18 cellular contexts compared by ENCODE assay signal in the genomic region with DNA sequence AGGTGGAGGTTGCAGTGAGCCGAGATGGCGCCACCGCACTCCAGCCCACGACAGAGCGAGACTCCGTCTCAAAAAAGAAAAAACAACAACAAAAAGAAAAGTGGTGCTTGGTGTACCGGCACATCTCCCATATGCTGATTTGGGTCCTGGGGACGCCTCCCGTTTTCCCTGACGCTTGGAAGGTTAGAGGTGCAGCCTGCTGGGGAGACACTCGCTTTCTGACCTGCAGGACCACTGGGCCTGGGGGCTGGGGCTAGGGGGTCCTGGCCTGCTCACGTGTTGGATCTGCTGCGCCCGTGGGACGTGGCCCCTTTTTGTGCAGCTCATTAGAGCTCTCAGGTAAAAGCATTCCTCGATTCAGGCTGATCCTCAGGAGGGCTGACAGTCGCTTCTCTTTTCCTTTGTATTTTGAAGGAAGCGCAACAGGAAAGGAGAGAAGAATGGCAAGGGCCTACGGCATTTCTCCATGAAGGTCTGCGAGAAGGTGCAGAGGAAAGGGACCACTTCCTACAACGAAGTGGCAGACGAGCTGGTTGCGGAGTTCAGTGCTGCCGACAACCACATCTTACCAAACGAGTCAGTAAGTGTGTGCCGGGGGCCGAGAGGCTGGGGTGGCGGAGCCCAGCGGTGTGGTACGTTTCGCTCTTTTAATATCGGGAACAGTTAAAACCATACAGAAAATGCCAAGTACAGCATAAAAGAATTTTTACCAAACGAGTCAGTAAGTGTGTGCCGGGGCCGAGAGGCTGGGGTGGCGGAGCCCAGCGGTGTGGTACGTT. TPM values are rescaled to one million over a fixed set of nuclear protein-coding genes. Genes with fewer than 3 reads are reported as not detected.
"Had no signal": no experiment of that assay in that cellular context is flagged by ENCODE, and none has a peak within 500 bp of the region (broad histone marks: within the 10 kb centered on the region; RNA-seq: fewer than 3 reads in every experiment).

No MANE protein-coding gene starts in this region.

- H3K4me3 ChIP-seq: adrenal gland, gastroesophageal sphincter, right atrium auricular region, testis had no signal

- H3K9me3 ChIP-seq: adrenal gland, gastroesophageal sphincter, right atrium auricular region, testis had no signal

- H3K27ac ChIP-seq: adrenal gland, epithelial cell of prostate, gastroesophageal sphincter, right atrium auricular region, testis had no signal

- H3K27me3 ChIP-seq: adrenal gland, gastroesophageal sphincter, right atrium auricular region, testis had no signal

- DNase-seq: activated CD4-positive, alpha-beta T cell treated with anti-CD3 and anti-CD28 coated beads, Interleukin-2, amount 50 U/mL, for 4 hours; activated gamma-delta T cell treated with Interleukin-2 at 50 U/mL for 16 hours; activated T-cell treated with anti-CD3 and anti-CD28 coated beads, Interleukin-2, amount 50 U/mL, for 48 hours; adrenal gland; central memory CD4-positive, alpha-beta T cell; cortex of kidney; effector CD8-positive, alpha-beta T cell; stimulated activated CD4-positive, alpha-beta T cell treated with anti-CD3 and anti-CD28 coated beads, Interleukin-12 subunit alpha, Interleukin-12 subunit beta, amount 100 ng/mL, for 4 hours; stimulated activated naive CD4-positive, alpha-beta T cell treated with Interleukin-2 at 50 U/mL for 16 hours; testis had no signal

- H3K4me1 ChIP-seq: adrenal gland, gastroesophageal sphincter, right atrium auricular region, testis had no signal

- ATAC-seq: activated CD4-positive, CD25-positive, alpha-beta regulatory T cell treated with anti-CD3 and anti-CD28 coated beads, Interleukin-2, amount 50 U/mL, for 24 hours; gastroesophageal sphincter had no signal

RNA-seq across cellular contexts. Expression of a gene that starts 25.1 kb away (rescaled TPM):
- total RNA-seq: adrenal gland; gastroesophageal sphincter; liver; myocyte; right atrium auricular region; T-helper 2 cell treated with Interferon-gamma antibody and Interleukin-4, amounts not matched to agents 100 ng/mL and 5 ng/mL, for 36 hours; testis had no signal
- polyA plus RNA-seq: adrenal gland, keratinocyte, liver had no signal

RNA-seq across cellular contexts. Expression of a gene that starts 34.1 kb away (rescaled TPM):
- total RNA-seq: myocyte; right atrium auricular region; T-helper 2 cell treated with Interferon-gamma antibody and Interleukin-4, amounts not matched to agents 100 ng/mL and 5 ng/mL, for 36 hours had no signal
- polyA plus RNA-seq: keratinocyte, liver had no signal
